36 cellular contexts compared by ENCODE assay signal in genomic region chr9:5502553-5502952, GRCh38. TPM values are rescaled to one million over a fixed set of nuclear protein-coding genes. Genes with fewer than 3 reads are reported as not detected.
"Had no signal": no experiment of that assay in that cellular context is flagged by ENCODE, and none has a peak within 500 bp of the region (broad histone marks: within the 10 kb centered on the region; RNA-seq: fewer than 3 reads in every experiment).

No MANE protein-coding gene starts in this region.

- H3K4me1 Mint-ChIP-seq: brain had no signal

- H3K27ac ChIP-seq: adrenal gland, PC-9, RWPE1, SJCRH30, SK-N-MC, WERI-Rb-1 had no signal

- H3K4me2 ChIP-seq: PC-9 had no signal

- ATAC-seq: activated CD8-positive, alpha-beta memory T cell treated with anti-CD3 and anti-CD28 coated beads, Interleukin-2, amount 10 ng/mL, durations not matched to agents 7 days and 5 days; activated T-cell treated with anti-CD3 and anti-CD28 coated beads, Interleukin-2, amount 50 U/mL, for 72 hours; activated T-helper 17 cell treated with anti-CD3 and anti-CD28 coated beads, Interleukin-2, amount 50 U/mL, for 72 hours had no signal

- H3K27me3 ChIP-seq: adrenal gland, SJCRH30 had no signal

- H3K36me3 ChIP-seq: adrenal gland, SJCRH30, WERI-Rb-1 had no signal

- H3K4me3 ChIP-seq: adrenal gland, PC-9, SJCRH30, SK-N-MC had no signal

- H3K27ac Mint-ChIP-seq: activated CD4-positive, alpha-beta memory T cell treated with anti-CD3 and anti-CD28 coated beads, Interleukin-2, amount 10 ng/mL, durations not matched to agents 7 days and 5 days; activated CD8-positive, alpha-beta memory T cell treated with anti-CD3 and anti-CD28 coated beads, Interleukin-2, amount 10 ng/mL, durations not matched to agents 7 days and 5 days; activated T-cell treated with anti-CD3 and anti-CD28 coated beads, Interleukin-2, amount 50 U/mL, for 72 hours; activated T-helper 17 cell treated with anti-CD3 and anti-CD28 coated beads, Interleukin-2, amount 50 U/mL, for 72 hours; brain had no signal

- H3K9me3 Mint-ChIP-seq: activated naive CD4-positive, alpha-beta T cell treated with anti-CD3 and anti-CD28 coated beads, Interleukin-2, amount 50 U/mL, for 24 hours had no signal

- H3K36me3 Mint-ChIP-seq: brain had no signal

- H3K9me3 ChIP-seq: adrenal gland, SJCRH30 had no signal

- H2AFZ ChIP-seq: PC-9 had no signal

- H3K4me3 Mint-ChIP-seq: activated CD4-positive, alpha-beta memory T cell treated with anti-CD3 and anti-CD28 coated beads, Interleukin-2, amount 10 ng/mL, durations not matched to agents 7 days and 5 days; activated CD8-positive, alpha-beta memory T cell treated with anti-CD3 and anti-CD28 coated beads, Interleukin-2, amount 10 ng/mL, durations not matched to agents 7 days and 5 days; activated naive CD4-positive, alpha-beta T cell treated with anti-CD3 and anti-CD28 coated beads, Interleukin-2, amount 50 U/mL, for 24 hours; activated T-cell treated with anti-CD3 and anti-CD28 coated beads, Interleukin-2, amount 50 U/mL, for 72 hours; activated T-helper 17 cell treated with anti-CD3 and anti-CD28 coated beads, Interleukin-2, amount 50 U/mL, for 72 hours; brain had no signal

- DNase-seq: activated CD4-positive, alpha-beta memory T cell treated with anti-CD3 and anti-CD28 coated beads, Interleukin-2, amount 10 ng/mL, durations not matched to agents 7 days and 5 days; activated CD4-positive, alpha-beta T cell treated with anti-CD3 and anti-CD28 coated beads for 1 hour; activated CD4-positive, alpha-beta T cell treated with anti-CD3 and anti-CD28 coated beads for 48 hours; activated CD4-positive, CD25-positive, alpha-beta regulatory T cell; activated CD8-positive, alpha-beta memory T cell treated with anti-CD3 and anti-CD28 coated beads for 24 hours; activated CD8-positive, alpha-beta memory T cell treated with anti-CD3 and anti-CD28 coated beads, Interleukin-2, amount 10 ng/mL, durations not matched to agents 7 days and 5 days; activated CD8-positive, alpha-beta memory T cell treated with anti-CD3 and anti-CD28 coated beads, Interleukin-2, amount 50 U/mL, for 48 hours; activated effector memory CD4-positive, alpha-beta T cell treated with anti-CD3 and anti-CD28 coated beads, Interleukin-2, amount 50 U/mL, for 16 hours; activated naive CD4-positive, alpha-beta T cell; activated T-cell treated with anti-CD3 and anti-CD28 coated beads, Interleukin-2, amount 50 U/mL, for 1 hour; activated T-cell treated with anti-CD3 and anti-CD28 coated beads, Interleukin-2, amount 50 U/mL, for 72 hours; adrenal gland; central memory CD4-positive, alpha-beta T cell; Karpas-422; KBM-7; NCI-H1105; NCI-H1417 treated with DMSO at 0.1 percent for 48 hours; NCI-H187 treated with DMSO at 0.1 percent for 48 hours; NCI-H2081; NCI-H2227 treated with DMSO at 0.1 percent for 48 hours; NCI-H446 treated with DMSO at 0.1 percent for 48 hours; NCI-H524; NCI-H69; NCI-H82; NK-92 treated with Interleukin-12 subunit alpha and Interleukin-12 subunit beta, amount 100 ng/mL, for 24 hours; PC-9; SHP77; SJCRH30; T1000; WERI-Rb-1 had no signal

- H3K27me3 Mint-ChIP-seq: activated CD8-positive, alpha-beta memory T cell treated with anti-CD3 and anti-CD28 coated beads, Interleukin-2, amount 10 ng/mL, durations not matched to agents 7 days and 5 days; activated naive CD4-positive, alpha-beta T cell treated with anti-CD3 and anti-CD28 coated beads, Interleukin-2, amount 50 U/mL, for 24 hours; activated T-helper 17 cell treated with anti-CD3 and anti-CD28 coated beads, Interleukin-2, amount 50 U/mL, for 72 hours; brain had no signal

RNA-seq across cellular contexts. Expression of gene PDCD1LG2, which starts 7.8 kb away (rescaled TPM):
- total RNA-seq: OCI-LY7 had no signal
